Comparison of ENCODE assay signal across 1 cellular context in genomic region chr5:34913072-34913471, GRCh38.
TF ChIP-seq lines count a peak whose summit lies in the region.

No MANE protein-coding gene starts in this region.

TF ChIP-seq in neural cell, 6 proteins besides CTCF, POLR2A, EP300 and RAD21 (continued from another document):
- TF ChIP-seq MXI1 (conservative IDR thresholded peaks at IDR 0.05; ENCODE audit: poor library complexity, severe bottlenecking): no peak
